Comparison of ENCODE assay signal across 8 cellular contexts in the genomic region with DNA sequence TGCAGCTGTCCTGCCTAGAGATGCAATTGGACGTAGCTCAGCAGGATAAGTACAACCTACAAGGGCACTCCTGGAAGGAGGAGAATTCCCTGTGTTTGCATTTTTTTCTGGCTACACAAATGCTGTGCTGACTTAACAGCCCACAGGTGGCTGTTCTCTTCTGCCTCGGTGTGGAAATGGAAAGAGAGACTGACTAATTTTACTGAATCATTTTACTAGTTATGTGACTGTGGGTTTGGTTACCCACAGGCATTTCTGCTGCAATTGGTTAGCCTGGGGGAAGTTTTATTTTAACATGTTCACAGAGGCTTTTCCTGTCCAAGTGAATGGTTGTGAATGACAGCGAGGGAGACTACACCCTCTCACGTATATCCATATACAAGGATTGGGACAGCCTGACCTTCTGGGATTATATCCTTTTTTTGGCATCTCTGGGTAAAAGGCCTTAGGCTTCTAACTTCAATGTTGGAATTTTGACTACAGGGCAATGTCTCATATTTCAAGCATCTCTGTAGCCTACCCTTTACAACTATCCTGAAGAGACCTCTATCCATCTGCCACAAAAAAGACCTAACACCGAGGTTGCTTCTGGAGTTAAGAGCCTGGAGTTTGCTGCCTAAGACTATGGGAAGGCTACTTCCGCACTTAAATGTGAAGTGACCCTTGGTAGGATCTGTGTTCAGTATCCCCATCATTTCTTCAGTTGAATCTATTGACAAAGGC.
DNase-seq lines count a peak whose midpoint lies in the region; ATAC-seq and TF ChIP-seq lines count a peak whose summit lies in the region.

No MANE protein-coding gene starts in this region.

- peak; percentile 85 for ATAC-seq in HG02759 (IDR thresholded peaks at IDR 0.05; ENCODE audit: unreplicated experiment)

- in situ Hi-C loops in KBM-7 (cut with MboI; ENCODE audit: low pct_unique_long_range_greater_than_20kb, low sequenced_read_pairs), result no loop called here

- DNase-seq in NCI-H1417 (lab: John Stamatoyannopoulos, UW), result peak in 2 of 3 experiments; percentile 13 to 46
- no peak for DNase-seq in NCI-H1417 treated with DMSO at 0.1 percent for 48 hours (lab: John Stamatoyannopoulos, UW)
- peak; percentile 15 for DNase-seq in NCI-H526 treated with DMSO at 0.1 percent for 48 hours (lab: John Stamatoyannopoulos, UW)
- peak; percentile 74 for DNase-seq in choroid plexus epithelial cell (ENCODE audit: low read depth)
- no peak for DNase-seq in C1 segment of cervical spinal cord (lab: John Stamatoyannopoulos, UW)
- DNase-seq in KBM-7, result no peak
- no peak for DNase-seq in HT-29 (ENCODE audit: low spot score)

- no peak overlapping the region for H3K4me3 ChIP-seq in choroid plexus epithelial cell (ENCODE audit: low read depth, low read length)

- no peak for TF ChIP-seq CTCF in choroid plexus epithelial cell (conservative IDR thresholded peaks at IDR 0.05; ENCODE audit: low read depth, low read length)

Comparison
In these comparisons a context has a peak if more than half of its experiments do, and no peak if none do; other contexts are left out.
1. DNase-seq: peak in NCI-H1417 (2 of 3), NCI-H526 treated with DMSO at 0.1 percent for 48 hours (single experiment) and choroid plexus epithelial cell (single experiment); none in NCI-H1417 treated with DMSO at 0.1 percent for 48 hours (single experiment), C1 segment of cervical spinal cord (0 of 14), KBM-7 (single experiment) and HT-29 (single experiment).